In the genomic region with DNA sequence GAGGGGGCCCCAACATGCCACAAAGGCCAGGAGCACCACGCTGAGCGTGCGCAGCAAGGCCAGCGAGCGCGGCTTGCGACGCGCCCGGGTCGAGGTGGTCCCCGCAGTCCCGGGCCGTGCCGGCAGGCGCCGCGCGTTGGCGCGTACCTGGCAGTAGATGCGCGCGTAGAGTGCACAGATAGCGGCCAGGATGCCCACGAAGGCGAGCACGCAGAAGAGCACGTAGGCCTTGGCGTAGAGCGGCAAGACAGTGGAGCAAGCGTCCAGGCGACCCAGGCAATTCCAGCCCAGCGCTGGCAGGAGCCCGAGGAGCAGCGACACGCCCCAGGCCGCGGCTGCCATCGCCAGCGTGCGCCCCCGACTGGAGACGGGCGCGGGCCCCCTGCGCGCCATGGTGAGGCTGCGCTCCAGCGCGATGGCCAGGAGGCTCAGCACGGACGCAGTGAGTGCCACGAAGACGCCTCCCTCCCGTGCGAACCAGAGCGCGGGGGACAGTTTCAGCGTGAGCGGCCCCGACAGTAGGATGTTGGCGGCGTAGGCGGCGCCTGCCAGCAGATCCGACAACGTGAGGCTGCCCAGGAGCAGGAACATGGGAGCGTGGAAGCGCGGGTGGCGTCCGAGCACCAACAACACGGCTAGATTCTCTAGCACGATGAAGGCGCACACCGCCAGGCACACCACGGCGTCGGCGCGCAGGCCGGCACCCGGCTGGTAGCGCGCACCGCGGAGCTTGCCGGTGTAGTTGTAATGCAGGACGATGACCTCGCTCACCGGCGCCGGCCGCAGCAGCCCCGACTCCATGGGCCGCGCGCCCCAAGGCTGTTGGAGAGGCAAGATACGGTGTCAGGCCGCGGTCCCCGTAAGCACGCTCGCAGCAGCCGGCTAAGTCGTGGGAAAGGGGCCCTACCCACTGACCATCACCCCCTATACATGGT, we compare ENCODE assay signal across 9 cellular contexts. TPM values are rescaled to one million over a fixed set of nuclear protein-coding genes. Genes with fewer than 3 reads are reported as not detected.
DNase-seq lines count a peak whose midpoint lies in the region; ATAC-seq and TF ChIP-seq lines count a peak whose summit lies in the region.
"Had no signal": no experiment of that assay in that cellular context is flagged by ENCODE, and none has a peak within 500 bp of the region (broad histone marks: within the 10 kb centered on the region; RNA-seq: fewer than 3 reads in every experiment).

No MANE protein-coding gene starts in this region.

- no peaks in the 10 kb centered on the region for H3K36me3 ChIP-seq in CD8-positive, alpha-beta T cell (ENCODE audit: insufficient read depth, low read length)

- POLR2A ChIA-PET in CD8-positive, alpha-beta T cell (lab: Charles Lee), result no interaction called here

- peak overlapping the region; percentile 88 for H3K27ac Mint-ChIP-seq in CD8-positive, alpha-beta T cell
- peak overlapping the region; percentile 88 for H3K27ac Mint-ChIP-seq in central memory CD8-positive, alpha-beta T cell (ENCODE audit: low read depth)
- H3K27ac Mint-ChIP-seq in natural killer cell, result peak overlapping the region; percentile 86 to 91

- H3K9me3 Mint-ChIP-seq in CD8-positive, alpha-beta T cell, result no peaks in the 10 kb centered on the region
- H3K9me3 Mint-ChIP-seq in central memory CD8-positive, alpha-beta T cell, result no peaks in the 10 kb centered on the region
- H3K9me3 Mint-ChIP-seq in natural killer cell, result no peaks in the 10 kb centered on the region

- H3K9me3 ChIP-seq in CD8-positive, alpha-beta T cell (ENCODE audit: low read length), result no peaks in the 10 kb centered on the region

- peaks cover 49% of the 10 kb centered on the region for H3K27me3 Mint-ChIP-seq in CD8-positive, alpha-beta T cell (ENCODE audit: low read depth)
- H3K27me3 Mint-ChIP-seq in central memory CD8-positive, alpha-beta T cell, result peaks cover 8% of the 10 kb centered on the region
- H3K27me3 Mint-ChIP-seq in natural killer cell (ENCODE audit: low read depth in 2 of 2), result peaks cover 0 to 3% of the 10 kb centered on the region in 2 donors

- intact Hi-C loops in CD8-positive, alpha-beta T cell (cut with DNase I, micrococcal nuclease), result no loop called here
- intact Hi-C loops in natural killer cell (cut with micrococcal nuclease), result loop anchor here (5.0 kb wide), 1 partner anchor 222 kb away; no protein-coding TSS in a partner anchor

- ATAC-seq in CD8-positive, alpha-beta T cell, result peak; percentile 58
- ATAC-seq in central memory CD8-positive, alpha-beta T cell (replicated peaks; ENCODE audit: extremely low read depth, poor library complexity, severe bottlenecking), result no peak
- peak in 1 of 3 donors; percentile 8 for ATAC-seq in natural killer cell
- ATAC-seq in GM19035 (IDR thresholded peaks at IDR 0.05; ENCODE audit: unreplicated experiment), result no peak

- peak in 4 of 7 experiments; percentile 46 to 68 (median 62) for DNase-seq in CD8-positive, alpha-beta T cell
- peak; percentile 25 for DNase-seq in T-helper 9 cell
- DNase-seq in central memory CD8-positive, alpha-beta T cell (ENCODE audit: low spot score in 2 of 2), result peak; percentile 50 to 51
- DNase-seq in natural killer cell, result peak; percentile 64
- no peak for DNase-seq in NCI-H526 treated with DMSO at 0.1 percent for 48 hours (lab: John Stamatoyannopoulos, UW)
- DNase-seq in effector CD8-positive, alpha-beta T cell (lab: John Stamatoyannopoulos, UW), result no peak
- DNase-seq in kidney tubule cell (ENCODE audit: low spot score), result no peak
- DNase-seq: NCI-H446 had no signal

- CTCF ChIA-PET in CD8-positive, alpha-beta T cell (lab: Charles Lee), result no interaction called here

- TF ChIP-seq CTCF in CD8-positive, alpha-beta T cell (IDR thresholded peaks at IDR 0.05), result peak; percentile 48
- TF ChIP-seq CTCF in natural killer cell (IDR thresholded peaks at IDR 0.05), result no peak

- peak overlapping the region; percentile 62 for H3K27ac ChIP-seq in CD8-positive, alpha-beta T cell (ENCODE audit: low read depth, low read length)

- peaks cover 46% of the 10 kb centered on the region for H3K4me1 Mint-ChIP-seq in CD8-positive, alpha-beta T cell (ENCODE audit: low read depth)
- H3K4me1 Mint-ChIP-seq in central memory CD8-positive, alpha-beta T cell, result peaks cover 54% of the 10 kb centered on the region
- peaks cover 47 to 55% of the 10 kb centered on the region in 2 donors for H3K4me1 Mint-ChIP-seq in natural killer cell

- H3K36me3 Mint-ChIP-seq in CD8-positive, alpha-beta T cell, result no peaks in the 10 kb centered on the region
- H3K36me3 Mint-ChIP-seq in central memory CD8-positive, alpha-beta T cell (ENCODE audit: insufficient read depth), result peaks cover 61% of the 10 kb centered on the region
- H3K36me3 Mint-ChIP-seq in natural killer cell, result peaks cover 17% of the 10 kb centered on the region

- H3K4me1 ChIP-seq in CD8-positive, alpha-beta T cell (ENCODE audit: insufficient read depth, low read length), result peaks cover 45% of the 10 kb centered on the region

- H3K4me3 ChIP-seq in CD8-positive, alpha-beta T cell (ENCODE audit: low read depth, low read length), result peak overlapping the region; percentile 28

- H3K4me3 Mint-ChIP-seq in CD8-positive, alpha-beta T cell, result peak overlapping the region; percentile 83
- peak overlapping the region; percentile 77 for H3K4me3 Mint-ChIP-seq in central memory CD8-positive, alpha-beta T cell
- H3K4me3 Mint-ChIP-seq in natural killer cell, result peak overlapping the region; percentile 81

- H3K27me3 ChIP-seq in CD8-positive, alpha-beta T cell (ENCODE audit: insufficient read depth, low read length), result peaks cover 33% of the 10 kb centered on the region

RNA-seq across cellular contexts. Expression of a gene that starts 2.8 kb away (rescaled TPM):
- 10 to 100 TPM; 21.6 to 22.5 TPM for total RNA-seq in CD8-positive, alpha-beta T cell
- 100 to 1,000 TPM; 307 to 433 (median 368) TPM for total RNA-seq in natural killer cell

RNA-seq across cellular contexts. Expression of a gene that starts 11.3 kb away (rescaled TPM):
- total RNA-seq in CD8-positive, alpha-beta T cell, result 10 to 100 TPM; 13.1 to 13.7 TPM
- 10 to 100 TPM; 28.1 to 39.4 (median 34.6) TPM for total RNA-seq in natural killer cell

RNA-seq across cellular contexts. Expression of a gene that starts 29.2 kb away (rescaled TPM):
- total RNA-seq in CD8-positive, alpha-beta T cell, result 10 to 100 TPM; 82.0 to 91.1 TPM
- total RNA-seq in natural killer cell, result 100 to 1,000 TPM; 128 to 155 (median 138) TPM

RNA-seq across cellular contexts. Expression of a gene that starts 51.3 kb away (rescaled TPM):
- 10 to 100 TPM; 29.8 to 33.9 TPM for total RNA-seq in CD8-positive, alpha-beta T cell
- total RNA-seq in natural killer cell, result 10 to 100 TPM; 36.6 to 53.0 (median 49.5) TPM

RNA-seq across cellular contexts. Expression of a gene that starts 54.3 kb away (rescaled TPM):
- 10 to 100 TPM; 58.5 to 61.3 TPM for total RNA-seq in CD8-positive, alpha-beta T cell
- total RNA-seq in natural killer cell, result 100 to 1,000 TPM in 2 of 3 donors, 10 to 100 TPM in 1; 82.7 to 102 (median 101) TPM

Comparison
In these comparisons a context has a peak if more than half of its experiments do, and no peak if none do; other contexts are left out.
1. DNase-seq: peak in CD8-positive, alpha-beta T cell (4 of 7), T-helper 9 cell (single experiment), central memory CD8-positive, alpha-beta T cell (2 of 2) and natural killer cell (single experiment); none in NCI-H526 treated with DMSO at 0.1 percent for 48 hours (single experiment), effector CD8-positive, alpha-beta T cell (single experiment) and kidney tubule cell (single experiment).
2. RNA of a gene that starts 2.8 kb away (total RNA-seq): 307 to 433 TPM in natural killer cell; 21.6 to 22.5 TPM in CD8-positive, alpha-beta T cell; every median in the first group is over 10 times any median in the second.
3. Peak in every context shown above with its lines, with median percentiles within 50 percentile points of each other: H3K27ac Mint-ChIP-seq and H3K4me3 Mint-ChIP-seq.